In genomic region chr2:240873805-240874714, GRCh38 we compare ENCODE assay signal across 1 cellular context.
TF ChIP-seq lines count a peak whose summit lies in the region.

No MANE protein-coding gene starts in this region.

TF ChIP-seq in GM23338, 12 proteins besides CTCF, POLR2A, EP300 and RAD21 (continued from another document):
- no peak for TF ChIP-seq ZNF462 (CRISPR knock-in tag; IDR thresholded peaks at IDR 0.05)
